1 cellular context compared by ENCODE assay signal in the genomic region with DNA sequence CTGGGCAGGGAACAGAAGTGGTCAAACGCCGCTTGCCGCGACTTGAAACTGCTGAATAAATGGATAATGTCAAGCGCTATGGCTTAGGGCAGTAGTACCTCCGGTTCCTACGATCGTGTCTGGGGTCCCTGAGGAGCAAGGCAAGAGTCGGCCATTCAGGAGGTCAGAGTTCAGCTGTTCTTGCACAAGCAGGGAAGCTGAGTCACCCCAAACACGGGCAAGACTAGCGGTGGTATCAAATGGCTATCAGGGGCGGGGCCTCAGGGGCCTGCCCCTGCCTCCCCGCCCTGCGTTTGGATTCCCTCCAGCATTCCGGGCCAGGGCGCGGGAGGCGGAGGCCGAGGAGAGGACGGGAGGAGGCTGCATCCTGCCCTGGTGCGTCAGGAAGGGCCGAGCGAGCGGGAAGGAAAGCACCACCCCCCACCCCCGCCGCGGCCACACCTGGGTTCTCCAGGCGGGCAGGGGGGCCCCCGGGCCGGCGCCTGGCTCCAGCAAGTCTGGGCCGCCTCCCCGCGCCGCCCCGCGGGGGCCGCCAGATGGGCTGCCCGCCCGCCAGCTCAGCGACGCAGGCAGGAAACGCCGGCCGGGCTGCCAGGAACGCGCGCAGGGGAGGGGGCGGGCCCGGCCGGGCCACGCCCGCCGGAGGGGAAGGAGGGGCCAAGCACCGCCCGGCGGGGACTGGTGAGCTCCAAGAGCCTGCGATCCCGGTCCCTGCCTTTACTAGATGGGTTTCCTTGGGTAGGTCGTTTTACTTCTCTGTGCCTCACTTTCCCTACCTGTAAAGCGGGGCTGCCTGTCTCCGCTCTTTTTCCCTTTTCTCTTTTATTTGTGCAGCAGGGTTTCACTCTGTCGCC.
A peak's percentile ranks its signal among the peaks of the same experiment; 100 is the strongest.
TF ChIP-seq lines count a peak whose summit lies in the region.

No MANE protein-coding gene starts in this region.

TF ChIP-seq in HepG2, 621 proteins besides CTCF, POLR2A, EP300 and RAD21 (continued from another document and continues in another):
- TF ChIP-seq PHB2 (IDR thresholded peaks at IDR 0.05; ENCODE audit: partially characterized antibody): no peak
- TF ChIP-seq ZNF570 (CRISPR knock-in tag; IDR thresholded peaks at IDR 0.05; ENCODE audit: borderline replicate concordance): peak; percentile 82
- no peak for TF ChIP-seq SYNCRIP (IDR thresholded peaks at IDR 0.05; ENCODE audit: insufficient read depth, low read depth, low read length)
- TF ChIP-seq, protein P1, sequence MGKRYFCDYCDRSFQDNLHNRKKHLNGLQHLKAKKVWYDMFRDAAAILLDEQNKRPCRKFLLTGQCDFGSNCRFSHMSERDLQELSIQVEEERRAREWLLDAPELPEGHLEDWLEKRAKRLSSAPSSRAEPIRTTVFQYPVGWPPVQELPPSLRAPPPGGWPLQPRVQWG (CRISPR knock-in tag; IDR thresholded peaks at IDR 0.05; ENCODE audit: borderline replicate concordance, low read depth): no peak
- no peak for TF ChIP-seq HMGA1 (CRISPR knock-in tag; conservative IDR thresholded peaks at IDR 0.05)
- TF ChIP-seq, protein P2, sequence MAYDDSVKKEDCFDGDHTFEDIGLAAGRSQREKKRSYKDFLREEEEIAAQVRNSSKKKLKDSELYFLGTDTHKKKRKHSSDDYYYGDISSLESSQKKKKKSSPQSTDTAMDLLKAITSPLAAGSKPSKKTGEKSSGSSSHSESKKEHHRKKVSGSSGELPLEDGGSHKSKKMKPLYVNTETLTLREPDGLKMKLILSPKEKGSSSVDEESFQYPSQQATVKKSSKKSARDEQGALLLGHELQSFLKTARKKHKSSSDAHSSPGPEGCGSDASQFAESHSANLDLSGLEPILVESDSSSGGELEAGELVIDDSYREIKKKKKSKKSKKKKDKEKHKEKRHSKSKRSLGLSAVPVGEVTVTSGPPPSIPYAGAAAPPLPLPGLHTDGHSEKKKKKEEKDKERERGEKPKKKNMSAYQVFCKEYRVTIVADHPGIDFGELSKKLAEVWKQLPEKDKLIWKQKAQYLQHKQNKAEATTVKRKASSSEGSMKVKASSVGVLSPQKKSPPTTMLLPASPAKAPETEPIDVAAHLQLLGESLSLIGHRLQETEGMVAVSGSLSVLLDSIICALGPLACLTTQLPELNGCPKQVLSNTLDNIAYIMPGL (CRISPR knock-in tag; IDR thresholded peaks at IDR 0.05; ENCODE audit: borderline replicate concordance in 1 of 2, low read depth in 1 of 2): peak; percentile 89 to 90; a peak in 3 of 4 replicates
- TF ChIP-seq DR1 (CRISPR knock-in tag; IDR thresholded peaks at IDR 0.05): peak; percentile 91
- TF ChIP-seq, protein P3, sequence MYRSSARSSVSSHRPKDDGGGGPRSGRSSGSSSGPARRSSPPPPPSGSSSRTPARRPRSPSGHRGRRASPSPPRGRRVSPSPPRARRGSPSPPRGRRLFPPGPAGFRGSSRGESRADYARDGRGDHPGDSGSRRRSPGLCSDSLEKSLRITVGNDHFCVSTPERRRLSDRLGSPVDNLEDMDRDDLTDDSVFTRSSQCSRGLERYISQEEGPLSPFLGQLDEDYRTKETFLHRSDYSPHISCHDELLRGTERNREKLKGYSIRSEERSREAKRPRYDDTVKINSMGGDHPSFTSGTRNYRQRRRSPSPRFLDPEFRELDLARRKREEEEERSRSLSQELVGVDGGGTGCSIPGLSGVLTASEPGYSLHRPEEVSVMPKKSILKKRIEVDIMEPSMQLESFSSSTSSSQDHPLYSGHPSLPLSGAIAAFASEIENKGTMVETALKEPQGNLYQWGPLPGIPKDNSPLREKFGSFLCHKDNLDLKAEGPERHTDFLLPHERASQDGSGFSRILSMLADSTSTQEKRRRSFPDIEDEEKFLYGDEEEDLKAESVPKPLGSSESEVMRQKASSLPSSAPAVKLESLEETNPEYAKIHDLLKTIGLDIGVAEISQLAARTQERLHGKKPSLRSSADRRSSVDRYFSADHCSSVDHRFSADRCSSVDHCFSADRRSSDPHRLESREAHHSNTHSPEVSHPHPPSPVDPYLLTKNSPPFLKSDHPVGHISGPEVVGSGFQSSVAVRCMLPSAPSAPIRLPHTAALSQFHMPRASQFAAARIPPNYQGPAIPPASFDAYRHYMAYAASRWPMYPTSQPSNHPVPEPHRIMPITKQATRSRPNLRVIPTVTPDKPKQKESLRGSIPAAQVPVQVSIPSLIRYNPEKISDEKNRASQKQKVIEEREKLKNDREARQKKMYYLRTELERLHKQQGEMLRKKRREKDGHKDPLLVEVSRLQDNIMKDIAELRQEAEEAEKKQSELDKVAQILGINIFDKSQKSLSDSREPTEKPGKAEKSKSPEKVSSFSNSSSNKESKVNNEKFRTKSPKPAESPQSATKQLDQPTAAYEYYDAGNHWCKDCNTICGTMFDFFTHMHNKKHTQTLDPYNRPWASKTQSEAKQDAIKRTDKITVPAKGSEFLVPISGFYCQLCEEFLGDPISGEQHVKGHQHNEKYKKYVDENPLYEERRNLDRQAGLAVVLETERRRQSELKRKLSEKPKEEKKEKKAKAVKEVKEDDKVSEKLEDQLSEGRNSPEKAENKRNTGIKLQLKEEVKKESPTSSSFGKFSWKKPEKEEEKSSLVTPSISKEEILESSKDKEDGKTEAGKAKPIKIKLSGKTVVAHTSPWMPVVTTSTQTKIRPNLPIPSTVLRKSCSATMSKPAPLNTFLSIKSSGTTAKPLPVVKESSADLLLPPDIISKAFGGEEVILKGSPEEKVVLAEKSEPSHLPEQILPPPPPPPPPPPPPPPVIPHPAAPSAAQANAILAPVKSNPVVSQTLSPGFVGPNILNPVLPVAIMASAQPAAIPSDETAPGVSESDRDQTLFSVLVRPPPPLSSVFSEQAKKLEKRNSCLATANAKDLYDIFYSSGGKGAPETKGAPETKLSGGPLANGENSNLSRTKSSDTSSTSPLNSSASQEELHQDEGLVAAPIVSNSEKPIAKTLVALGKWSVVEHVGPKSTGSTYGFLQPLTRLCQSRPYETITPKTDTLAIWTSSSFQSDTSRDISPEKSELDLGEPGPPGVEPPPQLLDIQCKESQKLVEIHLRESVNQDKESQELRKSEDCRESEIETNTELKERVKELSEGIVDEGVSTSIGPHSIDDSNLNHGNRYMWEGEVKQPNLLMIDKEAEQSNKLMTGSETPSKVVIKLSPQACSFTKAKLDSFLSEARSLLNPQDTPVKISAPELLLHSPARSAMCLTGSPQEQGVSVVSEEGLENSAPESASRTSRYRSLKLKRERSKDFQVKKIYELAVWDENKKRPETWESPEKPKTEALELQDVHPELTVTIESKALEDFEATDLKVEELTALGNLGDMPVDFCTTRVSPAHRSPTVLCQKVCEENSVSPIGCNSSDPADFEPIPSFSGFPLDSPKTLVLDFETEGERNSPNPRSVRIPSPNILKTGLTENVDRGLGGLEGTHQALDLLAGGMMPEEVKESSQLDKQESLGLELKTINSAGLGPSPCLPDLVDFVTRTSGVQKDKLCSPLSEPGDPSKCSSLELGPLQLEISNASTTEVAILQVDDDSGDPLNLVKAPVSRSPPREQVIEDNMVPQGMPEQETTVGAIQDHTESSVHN (CRISPR knock-in tag; IDR thresholded peaks at IDR 0.05): peak; percentile 97
- TF ChIP-seq HOXD1 (CRISPR knock-in tag; IDR thresholded peaks at IDR 0.05): peak; percentile 53; the same call in 1 of the 2 replicates
- TF ChIP-seq, protein P4, sequence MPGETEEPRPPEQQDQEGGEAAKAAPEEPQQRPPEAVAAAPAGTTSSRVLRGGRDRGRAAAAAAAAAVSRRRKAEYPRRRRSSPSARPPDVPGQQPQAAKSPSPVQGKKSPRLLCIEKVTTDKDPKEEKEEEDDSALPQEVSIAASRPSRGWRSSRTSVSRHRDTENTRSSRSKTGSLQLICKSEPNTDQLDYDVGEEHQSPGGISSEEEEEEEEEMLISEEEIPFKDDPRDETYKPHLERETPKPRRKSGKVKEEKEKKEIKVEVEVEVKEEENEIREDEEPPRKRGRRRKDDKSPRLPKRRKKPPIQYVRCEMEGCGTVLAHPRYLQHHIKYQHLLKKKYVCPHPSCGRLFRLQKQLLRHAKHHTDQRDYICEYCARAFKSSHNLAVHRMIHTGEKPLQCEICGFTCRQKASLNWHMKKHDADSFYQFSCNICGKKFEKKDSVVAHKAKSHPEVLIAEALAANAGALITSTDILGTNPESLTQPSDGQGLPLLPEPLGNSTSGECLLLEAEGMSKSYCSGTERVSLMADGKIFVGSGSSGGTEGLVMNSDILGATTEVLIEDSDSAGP (CRISPR knock-in tag; IDR thresholded peaks at IDR 0.05; ENCODE audit: borderline replicate concordance): peak; percentile 94
- TF ChIP-seq HOXA3 (CRISPR knock-in tag; IDR thresholded peaks at IDR 0.05): peak; percentile 95
- no peak for TF ChIP-seq SRSF9 (IDR thresholded peaks at IDR 0.05; ENCODE audit: borderline replicate concordance, insufficient read depth, low read depth, low read length, poor library complexity, severe bottlenecking)
- TF ChIP-seq STAT5B (CRISPR knock-in tag; IDR thresholded peaks at IDR 0.05): peak; percentile 33
- TF ChIP-seq ZNF432 (CRISPR knock-in tag; IDR thresholded peaks at IDR 0.05; ENCODE audit: borderline replicate concordance): no peak
- TF ChIP-seq STAG1 (CRISPR knock-in tag; IDR thresholded peaks at IDR 0.05): peak; percentile 36
- TF ChIP-seq ZBTB38 (CRISPR knock-in tag; IDR thresholded peaks at IDR 0.05): peak; percentile 44
- TF ChIP-seq ZNF567 (CRISPR knock-in tag; IDR thresholded peaks at IDR 0.05; ENCODE audit: borderline replicate concordance): no peak
- 0 out of 2 replicates have a peak, but pooled peaks have one; percentile 68 for TF ChIP-seq MAFG (CRISPR knock-in tag; IDR thresholded peaks at IDR 0.05)
- peak; percentile 58; the same call in 1 of the 2 replicates for TF ChIP-seq ZNF564 (CRISPR knock-in tag; IDR thresholded peaks at IDR 0.05)
- TF ChIP-seq, protein P5, sequence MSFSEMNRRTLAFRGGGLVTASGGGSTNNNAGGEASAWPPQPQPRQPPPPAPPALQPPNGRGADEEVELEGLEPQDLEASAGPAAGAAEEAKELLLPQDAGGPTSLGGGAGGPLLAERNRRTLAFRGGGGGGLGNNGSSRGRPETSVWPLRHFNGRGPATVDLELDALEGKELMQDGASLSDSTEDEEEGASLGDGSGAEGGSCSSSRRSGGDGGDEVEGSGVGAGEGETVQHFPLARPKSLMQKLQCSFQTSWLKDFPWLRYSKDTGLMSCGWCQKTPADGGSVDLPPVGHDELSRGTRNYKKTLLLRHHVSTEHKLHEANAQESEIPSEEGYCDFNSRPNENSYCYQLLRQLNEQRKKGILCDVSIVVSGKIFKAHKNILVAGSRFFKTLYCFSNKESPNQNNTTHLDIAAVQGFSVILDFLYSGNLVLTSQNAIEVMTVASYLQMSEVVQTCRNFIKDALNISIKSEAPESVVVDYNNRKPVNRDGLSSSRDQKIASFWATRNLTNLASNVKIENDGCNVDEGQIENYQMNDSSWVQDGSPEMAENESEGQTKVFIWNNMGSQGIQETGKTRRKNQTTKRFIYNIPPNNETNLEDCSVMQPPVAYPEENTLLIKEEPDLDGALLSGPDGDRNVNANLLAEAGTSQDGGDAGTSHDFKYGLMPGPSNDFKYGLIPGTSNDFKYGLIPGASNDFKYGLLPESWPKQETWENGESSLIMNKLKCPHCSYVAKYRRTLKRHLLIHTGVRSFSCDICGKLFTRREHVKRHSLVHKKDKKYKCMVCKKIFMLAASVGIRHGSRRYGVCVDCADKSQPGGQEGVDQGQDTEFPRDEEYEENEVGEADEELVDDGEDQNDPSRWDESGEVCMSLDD (CRISPR knock-in tag; IDR thresholded peaks at IDR 0.05; ENCODE audit: borderline replicate concordance): peak; percentile 97
- TF ChIP-seq AKAP8 (CRISPR knock-in tag; IDR thresholded peaks at IDR 0.05): peak; percentile 97
- peak; percentile 40; the same call in 1 of the 2 replicates for TF ChIP-seq IRX3 (CRISPR knock-in tag; IDR thresholded peaks at IDR 0.05; ENCODE audit: borderline replicate concordance, low read depth)
- TF ChIP-seq ZNF792 (CRISPR knock-in tag; IDR thresholded peaks at IDR 0.05): peak; percentile 91
- TF ChIP-seq, protein P6, sequence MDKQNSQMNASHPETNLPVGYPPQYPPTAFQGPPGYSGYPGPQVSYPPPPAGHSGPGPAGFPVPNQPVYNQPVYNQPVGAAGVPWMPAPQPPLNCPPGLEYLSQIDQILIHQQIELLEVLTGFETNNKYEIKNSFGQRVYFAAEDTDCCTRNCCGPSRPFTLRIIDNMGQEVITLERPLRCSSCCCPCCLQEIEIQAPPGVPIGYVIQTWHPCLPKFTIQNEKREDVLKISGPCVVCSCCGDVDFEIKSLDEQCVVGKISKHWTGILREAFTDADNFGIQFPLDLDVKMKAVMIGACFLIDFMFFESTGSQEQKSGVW (CRISPR knock-in tag; IDR thresholded peaks at IDR 0.05; ENCODE audit: borderline replicate concordance): peak; percentile 62; the same call in 1 of the 2 replicates
- TF ChIP-seq ZNF775 (CRISPR knock-in tag; IDR thresholded peaks at IDR 0.05; ENCODE audit: borderline replicate concordance): no peak
- TF ChIP-seq ZNF296 (CRISPR knock-in tag; conservative IDR thresholded peaks at IDR 0.05): no peak; the same call in 1 of the 2 replicates
- TF ChIP-seq KDM6A (CRISPR knock-in tag; IDR thresholded peaks at IDR 0.05; ENCODE audit: low read depth): peak; percentile 82
- TF ChIP-seq ZNF616 (CRISPR knock-in tag; IDR thresholded peaks at IDR 0.05; ENCODE audit: low read depth): 0 out of 2 replicates have a peak, but pooled peaks have one; percentile 74
- TF ChIP-seq MBNL3 (CRISPR knock-in tag; conservative IDR thresholded peaks at IDR 0.05): no peak
- TF ChIP-seq, protein P7, sequence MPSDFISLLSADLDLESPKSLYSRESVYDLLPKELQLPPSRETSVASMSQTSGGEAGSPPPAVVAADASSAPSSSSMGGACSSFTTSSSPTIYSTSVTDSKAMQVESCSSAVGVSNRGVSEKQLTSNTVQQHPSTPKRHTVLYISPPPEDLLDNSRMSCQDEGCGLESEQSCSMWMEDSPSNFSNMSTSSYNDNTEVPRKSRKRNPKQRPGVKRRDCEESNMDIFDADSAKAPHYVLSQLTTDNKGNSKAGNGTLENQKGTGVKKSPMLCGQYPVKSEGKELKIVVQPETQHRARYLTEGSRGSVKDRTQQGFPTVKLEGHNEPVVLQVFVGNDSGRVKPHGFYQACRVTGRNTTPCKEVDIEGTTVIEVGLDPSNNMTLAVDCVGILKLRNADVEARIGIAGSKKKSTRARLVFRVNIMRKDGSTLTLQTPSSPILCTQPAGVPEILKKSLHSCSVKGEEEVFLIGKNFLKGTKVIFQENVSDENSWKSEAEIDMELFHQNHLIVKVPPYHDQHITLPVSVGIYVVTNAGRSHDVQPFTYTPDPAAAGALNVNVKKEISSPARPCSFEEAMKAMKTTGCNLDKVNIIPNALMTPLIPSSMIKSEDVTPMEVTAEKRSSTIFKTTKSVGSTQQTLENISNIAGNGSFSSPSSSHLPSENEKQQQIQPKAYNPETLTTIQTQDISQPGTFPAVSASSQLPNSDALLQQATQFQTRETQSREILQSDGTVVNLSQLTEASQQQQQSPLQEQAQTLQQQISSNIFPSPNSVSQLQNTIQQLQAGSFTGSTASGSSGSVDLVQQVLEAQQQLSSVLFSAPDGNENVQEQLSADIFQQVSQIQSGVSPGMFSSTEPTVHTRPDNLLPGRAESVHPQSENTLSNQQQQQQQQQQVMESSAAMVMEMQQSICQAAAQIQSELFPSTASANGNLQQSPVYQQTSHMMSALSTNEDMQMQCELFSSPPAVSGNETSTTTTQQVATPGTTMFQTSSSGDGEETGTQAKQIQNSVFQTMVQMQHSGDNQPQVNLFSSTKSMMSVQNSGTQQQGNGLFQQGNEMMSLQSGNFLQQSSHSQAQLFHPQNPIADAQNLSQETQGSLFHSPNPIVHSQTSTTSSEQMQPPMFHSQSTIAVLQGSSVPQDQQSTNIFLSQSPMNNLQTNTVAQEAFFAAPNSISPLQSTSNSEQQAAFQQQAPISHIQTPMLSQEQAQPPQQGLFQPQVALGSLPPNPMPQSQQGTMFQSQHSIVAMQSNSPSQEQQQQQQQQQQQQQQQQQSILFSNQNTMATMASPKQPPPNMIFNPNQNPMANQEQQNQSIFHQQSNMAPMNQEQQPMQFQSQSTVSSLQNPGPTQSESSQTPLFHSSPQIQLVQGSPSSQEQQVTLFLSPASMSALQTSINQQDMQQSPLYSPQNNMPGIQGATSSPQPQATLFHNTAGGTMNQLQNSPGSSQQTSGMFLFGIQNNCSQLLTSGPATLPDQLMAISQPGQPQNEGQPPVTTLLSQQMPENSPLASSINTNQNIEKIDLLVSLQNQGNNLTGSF (CRISPR knock-in tag; IDR thresholded peaks at IDR 0.05): peak; percentile 37; the same call in 1 of the 2 replicates
- TF ChIP-seq ZNF543 (CRISPR knock-in tag; IDR thresholded peaks at IDR 0.05): peak; percentile 92
